In the genomic region with DNA sequence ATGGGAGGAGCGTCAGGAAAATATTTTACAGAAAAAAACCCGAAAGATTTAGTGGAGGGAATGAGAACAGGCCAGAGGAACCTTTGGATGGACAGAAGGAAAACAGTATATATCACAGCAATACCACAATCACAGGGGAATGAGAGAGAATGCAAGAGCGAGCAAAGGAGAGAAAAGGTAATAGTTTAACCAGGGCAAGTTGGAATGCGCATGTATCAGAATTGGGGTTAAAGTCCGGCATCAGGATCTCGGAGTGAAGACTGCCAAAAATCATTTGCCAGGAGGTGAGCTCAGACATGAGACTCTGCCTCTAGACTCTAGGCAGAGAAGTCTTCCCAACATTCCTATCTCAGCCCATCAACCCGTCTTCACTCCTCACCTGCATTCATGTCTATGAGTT, we compare ENCODE assay signal across 11 cellular contexts. TPM values are rescaled to one million over a fixed set of nuclear protein-coding genes. Genes with fewer than 3 reads are reported as not detected.
A peak's percentile ranks its signal among the peaks of the same experiment; 100 is the strongest.
DNase-seq lines count a peak whose midpoint lies in the region; ATAC-seq and TF ChIP-seq lines count a peak whose summit lies in the region.
"Had no signal": no experiment of that assay in that cellular context is flagged by ENCODE, and none has a peak within 500 bp of the region (broad histone marks: within the 10 kb centered on the region; RNA-seq: fewer than 3 reads in every experiment).

No MANE protein-coding gene starts in this region.

- POLR2A ChIA-PET in T-cell (lab: Charles Lee), result no interaction called here

- peak overlapping the region; percentile 38 for H3K27ac ChIP-seq in temporal lobe (ENCODE audit: low read depth, low read length)

- peaks cover 37% of the 10 kb centered on the region for H3K4me1 Mint-ChIP-seq in activated T-cell treated with anti-CD3 and anti-CD28 coated beads, Interleukin-2, amount 50 U/mL, for 24 hours (ENCODE audit: low read depth)
- H3K4me1 Mint-ChIP-seq in chondrocyte (ENCODE audit: low read depth) (peaks cover 70% of the 10 kb centered on the region), T-cell (peaks cover 16 to 36% (median 35%) of the 10 kb centered on the region in 3 donors)

- H3K9me3 Mint-ChIP-seq in activated T-cell treated with anti-CD3 and anti-CD28 coated beads, Interleukin-2, amount 50 U/mL, for 24 hours, result no peaks in the 10 kb centered on the region
- no peaks in the 10 kb centered on the region for H3K9me3 Mint-ChIP-seq in chondrocyte (ENCODE audit: low read depth)
- no peaks in the 10 kb centered on the region for H3K9me3 Mint-ChIP-seq in T-cell

- TF ChIP-seq CTCF in chondrocyte (IDR thresholded peaks at IDR 0.05) (no peak), mucosa of descending colon (IDR thresholded peaks at IDR 0.05) (no peak)

- peak overlapping the region; percentile 23 for H3K27ac Mint-ChIP-seq in activated T-cell treated with anti-CD3 and anti-CD28 coated beads, Interleukin-2, amount 50 U/mL, for 24 hours
- H3K27ac Mint-ChIP-seq in chondrocyte (ENCODE audit: unreplicated experiment) (peak overlapping the region; percentile 99), T-cell (peak overlapping the region in 1 of 2 donors; percentile 55)

- no peak for DNase-seq in activated T-cell treated with anti-CD3 and anti-CD28 coated beads, Interleukin-2, amount 50 U/mL, for 24 hours
- DNase-seq in activated T-cell treated with anti-CD3 and anti-CD28 coated beads, Interleukin-2, amount 50 U/mL, for 1 hour, result no peak
- DNase-seq in chondrocyte (ENCODE audit: low spot score) (no peak), mucosa of descending colon (peak in 1 of 3 donors; percentile 49), T-cell (no peak), HUDEP-2 (lab: John Stamatoyannopoulos, UW; ENCODE audit: unreplicated experiment in 76 of 76) (no peak)
- DNase-seq: 8988T; activated CD4-positive, alpha-beta T cell treated with anti-CD3 and anti-CD28 coated beads, Interleukin-2, amount 50 U/mL, for 4 hours; SHP77 treated with DMSO at 0.1 percent for 48 hours had no signal

- H3K9me3 ChIP-seq in mucosa of descending colon, result no peaks in the 10 kb centered on the region

- ATAC-seq in mucosa of descending colon, result peak; percentile 39
- no peak for ATAC-seq in T-cell (replicated peaks in 1 of 4)
- no peak for ATAC-seq in GM18867 (IDR thresholded peaks at IDR 0.05; ENCODE audit: unreplicated experiment)

- CTCF ChIA-PET in T-cell (lab: Charles Lee), result interaction anchor here in 1 of 2 donors (1.5 to 2.1 kb wide), 2 partner anchors 11 to 113 kb away, joined by 3 to 6 read pairs; a partner anchor contains a TSS

- H3K36me3 Mint-ChIP-seq in activated T-cell treated with anti-CD3 and anti-CD28 coated beads, Interleukin-2, amount 50 U/mL, for 24 hours (ENCODE audit: low read depth), result no peaks in the 10 kb centered on the region
- H3K36me3 Mint-ChIP-seq in chondrocyte (ENCODE audit: low read depth), result peaks cover 12% of the 10 kb centered on the region
- peaks cover 50% of the 10 kb centered on the region for H3K36me3 Mint-ChIP-seq in T-cell

- no peak overlapping the region for H3K4me3 Mint-ChIP-seq in activated T-cell treated with anti-CD3 and anti-CD28 coated beads, Interleukin-2, amount 50 U/mL, for 24 hours
- peak overlapping the region; percentile 50 for H3K4me3 Mint-ChIP-seq in chondrocyte (ENCODE audit: unreplicated experiment)
- no peak overlapping the region for H3K4me3 Mint-ChIP-seq in T-cell

- peaks cover 27% of the 10 kb centered on the region for H3K4me1 ChIP-seq in mucosa of descending colon (ENCODE audit: low read depth)

- H3K36me3 ChIP-seq in mucosa of descending colon (ENCODE audit: low read depth), result no peaks in the 10 kb centered on the region

- no peak overlapping the region for H3K4me3 ChIP-seq in mucosa of descending colon

- intact Hi-C loops in mucosa of descending colon (cut with DNase I, micrococcal nuclease), result no loop called here

- no peaks in the 10 kb centered on the region for H3K27me3 Mint-ChIP-seq in activated T-cell treated with anti-CD3 and anti-CD28 coated beads, Interleukin-2, amount 50 U/mL, for 24 hours
- H3K27me3 Mint-ChIP-seq in chondrocyte (ENCODE audit: low read depth) (no peaks in the 10 kb centered on the region), T-cell (no peaks in the 10 kb centered on the region)

RNA-seq across cellular contexts. Expression of a gene that starts 36.8 kb away (rescaled TPM):
- total RNA-seq in chondrocyte (1.7 to 3.6 TPM (median 2.0 TPM) in 3 replicates), mucosa of descending colon (1 to 10 TPM in 1 of 3 donors, under 1 TPM in 2; 0.61 to 2.6 (median 0.89) TPM), temporal lobe (4.7 TPM), T-cell (not detected)

RNA-seq across cellular contexts. Expression of a gene that starts 40.8 kb away (rescaled TPM):
- total RNA-seq in chondrocyte (0.72 to 1.8 TPM (median 1.1 TPM) in 3 replicates), mucosa of descending colon (1 to 10 TPM in 2 of 3 donors, under 1 TPM in 1; 0.75 to 2.6 (median 1.6) TPM), temporal lobe (87.3 TPM), T-cell (under 1 TPM in 2 of 5 donors, not detected in 3; 0.18 to 0.51 TPM)

RNA-seq across cellular contexts. Expression of a gene that starts 49.9 kb away (rescaled TPM):
- total RNA-seq in chondrocyte, result 68.9 to 91.8 TPM (median 90.8 TPM) in 3 replicates
- 10 to 100 TPM; 12.1 to 50.5 (median 24.5) TPM for total RNA-seq in mucosa of descending colon
- 45.7 TPM for total RNA-seq in temporal lobe
- total RNA-seq in T-cell, result under 1 TPM in 4 of 5 donors, not detected in 1; 0.12 to 0.30 (median 0.24) TPM

Comparison
In these comparisons a context has a peak if more than half of its experiments do, and no peak if none do; other contexts are left out.
1. RNA of a gene that starts 40.8 kb away (total RNA-seq): 87.3 TPM in temporal lobe (single experiment); 0.75 to 2.6 TPM in mucosa of descending colon, 0.72 to 1.8 TPM in chondrocyte and 0.18 to 0.51 TPM in T-cell; every median in the first group is over 10 times any median in the second.
2. RNA of a gene that starts 49.9 kb away (total RNA-seq): 68.9 to 91.8 TPM in chondrocyte, 45.7 TPM in temporal lobe (single experiment) and 12.1 to 50.5 TPM in mucosa of descending colon; 0.12 to 0.30 TPM in T-cell; every median in the first group is over 10 times any median in the second.